ENCODE assay signal across 22 cellular contexts in genomic region chr13:36973009-36973408, GRCh38. TPM values are rescaled to one million over a fixed set of nuclear protein-coding genes. Genes with fewer than 3 reads are reported as not detected.
"Had no signal": no experiment of that assay in that cellular context is flagged by ENCODE, and none has a peak within 500 bp of the region (broad histone marks: within the 10 kb centered on the region; RNA-seq: fewer than 3 reads in every experiment).

No MANE protein-coding gene starts in this region.

- H3K4me1 Mint-ChIP-seq: activated T-helper 17 cell treated with anti-CD3 and anti-CD28 coated beads, Interleukin-2, amount 50 U/mL, for 72 hours; brain had no signal

- H3K27ac ChIP-seq: PC-9 had no signal

- H3K27ac Mint-ChIP-seq: activated naive CD4-positive, alpha-beta T cell treated with anti-CD3 and anti-CD28 coated beads for 36 hours; activated naive CD8-positive, alpha-beta T cell; activated T-helper 17 cell treated with anti-CD3 and anti-CD28 coated beads, Interleukin-2, amount 50 U/mL, for 72 hours; brain; T-helper 1 cell treated with Interleukin-12 subunit alpha and Interleukin-12 subunit beta and Interleukin-4 antibody, amounts not matched to agents 30 μg/mL and 1 μg/mL, for 36 hours had no signal

- H3K27me3 ChIP-seq: MG63 had no signal

- H3K27me3 Mint-ChIP-seq: activated CD8-positive, alpha-beta memory T cell treated with anti-CD3 and anti-CD28 coated beads, Interleukin-2, amount 10 ng/mL, durations not matched to agents 7 days and 5 days; activated naive CD8-positive, alpha-beta T cell; activated T-helper 17 cell treated with anti-CD3 and anti-CD28 coated beads, Interleukin-2, amount 50 U/mL, for 72 hours; brain had no signal

- H3K4me2 ChIP-seq: PC-9 had no signal

- H3K9me3 Mint-ChIP-seq: activated naive CD4-positive, alpha-beta T cell treated with anti-CD3 and anti-CD28 coated beads for 36 hours; activated T-helper 17 cell treated with anti-CD3 and anti-CD28 coated beads, Interleukin-2, amount 50 U/mL, for 72 hours had no signal

- H3K4me3 ChIP-seq: MG63, PC-9 had no signal

- DNase-seq: activated CD4-positive, alpha-beta T cell treated with anti-CD3 and anti-CD28 coated beads for 48 hours; activated CD4-positive, alpha-beta T cell treated with anti-CD3 and anti-CD28 coated beads, Interleukin-2, amount 50 U/mL, for 48 hours; activated CD4-positive, CD25-positive, alpha-beta regulatory T cell treated with anti-CD3 and anti-CD28 coated beads, Interleukin-2, amount 50 U/mL, for 72 hours; activated CD8-positive, alpha-beta memory T cell treated with anti-CD3 and anti-CD28 coated beads, Interleukin-2, amount 10 ng/mL, durations not matched to agents 7 days and 5 days; activated gamma-delta T cell; activated naive CD4-positive, alpha-beta T cell treated with anti-CD3 and anti-CD28 coated beads for 36 hours; activated T-cell treated with anti-CD3 and anti-CD28 coated beads, Interleukin-2, amount 50 U/mL, for 4 hours; amygdala; MG63; NCI-H1092 treated with DMSO at 0.1 percent for 48 hours; NCI-H1417 treated with DMSO at 0.1 percent for 48 hours; NCI-H187; NCI-H2081; NCI-H510A treated with DMSO at 0.1 percent for 48 hours; NCI-H69; NK-92 treated with Interleukin-12 subunit alpha and Interleukin-12 subunit beta, amount 100 ng/mL, for 24 hours; PC-9; SHP77 treated with DMSO at 0.1 percent for 48 hours had no signal

- H3K4me3 Mint-ChIP-seq: activated CD8-positive, alpha-beta memory T cell treated with anti-CD3 and anti-CD28 coated beads, Interleukin-2, amount 10 ng/mL, durations not matched to agents 7 days and 5 days; activated naive CD4-positive, alpha-beta T cell treated with anti-CD3 and anti-CD28 coated beads for 36 hours; activated naive CD8-positive, alpha-beta T cell; activated T-cell treated with anti-CD3 and anti-CD28 coated beads, Interleukin-2, amount 50 U/mL, for 4 hours; activated T-helper 17 cell treated with anti-CD3 and anti-CD28 coated beads, Interleukin-2, amount 50 U/mL, for 72 hours; brain; T-helper 1 cell treated with Interleukin-12 subunit alpha and Interleukin-12 subunit beta and Interleukin-4 antibody, amounts not matched to agents 30 μg/mL and 1 μg/mL, for 36 hours had no signal

- ATAC-seq: activated CD8-positive, alpha-beta memory T cell treated with anti-CD3 and anti-CD28 coated beads, Interleukin-2, amount 10 ng/mL, durations not matched to agents 7 days and 5 days; activated T-cell treated with anti-CD3 and anti-CD28 coated beads, Interleukin-2, amount 50 U/mL, for 4 hours; activated T-helper 17 cell treated with anti-CD3 and anti-CD28 coated beads, Interleukin-2, amount 50 U/mL, for 72 hours had no signal

RNA-seq across cellular contexts. Expression of gene SMAD9, which starts 53.0 kb away (rescaled TPM):
- total RNA-seq: activated CD8-positive, alpha-beta memory T cell treated with anti-CD3 and anti-CD28 coated beads, Interleukin-2, amount 10 ng/mL, durations not matched to agents 7 days and 5 days; activated T-cell treated with anti-CD3 and anti-CD28 coated beads, Interleukin-2, amount 50 U/mL, for 4 hours had no signal
